17 cellular contexts compared by ENCODE assay signal in the genomic region with DNA sequence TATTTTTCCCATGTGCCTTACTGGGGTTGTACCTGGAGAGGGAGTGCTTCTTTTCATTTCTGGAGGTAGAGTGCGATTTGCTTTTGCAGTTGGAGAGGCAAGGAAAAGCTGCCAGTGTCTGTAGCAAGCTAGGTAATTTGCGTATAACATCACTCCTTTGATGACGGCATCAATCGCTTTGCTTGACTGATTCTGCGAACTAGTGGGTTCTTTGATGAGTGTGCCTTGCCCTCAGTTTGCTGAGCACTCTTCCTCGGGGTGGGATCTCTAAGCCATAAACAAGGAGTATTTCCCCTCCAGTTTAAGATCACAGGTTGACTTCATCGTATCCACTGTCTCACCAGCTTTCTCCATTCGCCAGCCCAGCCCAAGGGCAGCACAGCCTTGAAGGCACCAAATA.
"Had no signal": no experiment of that assay in that cellular context is flagged by ENCODE, and none has a peak within 500 bp of the region (broad histone marks: within the 10 kb centered on the region; RNA-seq: fewer than 3 reads in every experiment).

No MANE protein-coding gene starts in this region.

- H3K27me3 Mint-ChIP-seq: naive B cell had no signal

- H3K27me3 ChIP-seq: colonic mucosa, ovary, spleen, upper lobe of left lung had no signal

- H3K4me1 ChIP-seq: colonic mucosa had no signal

- H3K9me3 ChIP-seq: body of pancreas, colonic mucosa, ovary, spleen, upper lobe of left lung had no signal

- DNase-seq: activated CD4-positive, alpha-beta T cell treated with anti-CD3 and anti-CD28 coated beads for 1 hour; activated CD8-positive, alpha-beta memory T cell treated with anti-CD3 and anti-CD28 coated beads, Interleukin-2, amount 50 U/mL, for 48 hours; activated effector memory CD4-positive, alpha-beta T cell treated with Interleukin-2 at 50 U/mL for 16 hours; activated naive CD8-positive, alpha-beta T cell treated with anti-CD3 and anti-CD28 coated beads for 36 hours; amygdala; body of pancreas; central memory CD4-positive, alpha-beta T cell; colonic mucosa; naive B cell; ovary; spleen; stimulated activated CD4-positive, alpha-beta T cell treated with anti-CD3 and anti-CD28 coated beads, Interleukin-2, amount 100 ng/mL, for 24 hours; stimulated activated naive CD4-positive, alpha-beta T cell; T1000 had no signal

- H3K27ac Mint-ChIP-seq: activated naive CD8-positive, alpha-beta T cell treated with anti-CD3 and anti-CD28 coated beads for 36 hours had no signal

- ATAC-seq: body of pancreas, left lobe of liver, sciatic nerve had no signal

- H3K36me3 Mint-ChIP-seq: activated naive CD8-positive, alpha-beta T cell treated with anti-CD3 and anti-CD28 coated beads for 36 hours; naive B cell had no signal

- H3K9me3 Mint-ChIP-seq: activated naive CD8-positive, alpha-beta T cell treated with anti-CD3 and anti-CD28 coated beads for 36 hours; naive B cell had no signal

- H3K4me3 Mint-ChIP-seq: activated naive CD8-positive, alpha-beta T cell treated with anti-CD3 and anti-CD28 coated beads for 36 hours had no signal

- H3K4me3 ChIP-seq: body of pancreas, colonic mucosa, ovary, spleen, upper lobe of left lung had no signal

- H3K27ac ChIP-seq: body of pancreas, colonic mucosa, ovary, upper lobe of left lung had no signal
